6 cellular contexts compared by ENCODE assay signal in the genomic region with DNA sequence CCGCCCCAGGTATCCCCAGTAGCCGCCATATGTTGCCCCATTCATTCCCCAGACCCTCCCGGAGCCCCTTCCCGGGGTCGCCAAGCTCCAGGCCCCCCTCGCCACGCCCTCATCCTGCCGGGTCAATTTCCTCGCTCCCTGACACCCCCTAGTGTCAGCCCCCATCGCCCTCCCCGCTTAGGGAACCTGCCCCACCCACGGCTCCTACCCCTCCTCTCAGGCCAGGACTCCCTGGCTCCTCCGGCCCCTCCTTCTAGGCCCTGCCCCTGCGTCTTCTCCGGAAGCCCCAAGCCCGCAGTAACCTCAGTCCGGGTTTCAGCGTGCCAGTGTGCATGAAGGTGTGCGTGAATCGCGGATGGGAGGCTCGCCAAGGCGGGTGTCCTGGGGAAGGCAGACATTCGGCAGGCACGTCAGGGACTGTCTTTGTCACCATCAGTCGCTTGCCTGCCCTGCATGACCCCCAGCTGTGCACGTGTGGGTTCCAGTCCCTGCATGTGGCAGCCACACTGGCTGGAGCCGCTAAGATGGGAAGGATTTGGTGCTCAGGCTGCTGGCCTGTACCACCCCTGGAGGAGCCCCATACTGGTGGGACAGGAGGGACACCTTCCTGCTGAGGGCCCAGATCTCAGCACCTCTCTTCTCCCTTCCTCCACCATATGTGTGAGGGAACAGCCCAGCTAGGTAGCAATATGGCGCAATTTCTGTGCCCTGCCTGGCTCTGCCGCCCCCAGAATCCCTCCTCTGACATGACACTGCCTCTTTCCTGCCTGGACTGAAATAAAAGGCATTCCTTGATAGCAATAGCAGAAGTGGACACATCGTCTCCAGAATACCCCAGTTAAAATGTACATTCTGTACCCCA.
DNase-seq lines count a peak whose midpoint lies in the region; ATAC-seq lines count a peak whose summit lies in the region.

No MANE protein-coding gene starts in this region.

- no peak overlapping the region for H3K27ac ChIP-seq in mucosa of rectum (ENCODE audit: low read depth in 2 of 2, low read length in 2 of 2)

- DNase-seq in HCEC 1CT (no peak), GOT3 (lab: John Stamatoyannopoulos, UW) (no peak)

- H3K36me3 Mint-ChIP-seq in activated naive CD8-positive, alpha-beta T cell, result peaks cover 4% of the 10 kb centered on the region

- no peaks in the 10 kb centered on the region for H3K9me3 Mint-ChIP-seq in activated naive CD8-positive, alpha-beta T cell (ENCODE audit: low read depth)

- peaks cover 13% of the 10 kb centered on the region for H3K4me1 Mint-ChIP-seq in activated naive CD8-positive, alpha-beta T cell (ENCODE audit: low read depth)

- no peak overlapping the region for H3K9ac ChIP-seq in mucosa of rectum (ENCODE audit: low read depth in 1 of 2, low read length in 2 of 2)

- H3K9me3 ChIP-seq in mucosa of rectum (ENCODE audit: control insufficient read depth in 2 of 2, low read length in 2 of 2), result no peaks in the 10 kb centered on the region

- no peaks in the 10 kb centered on the region for H3K27me3 ChIP-seq in mucosa of rectum (ENCODE audit: control insufficient read depth in 2 of 2, insufficient read depth in 2 of 2, low read length in 2 of 2)

- H3K4me3 Mint-ChIP-seq in activated naive CD8-positive, alpha-beta T cell, result peak overlapping the region; percentile 83

- H3K27me3 Mint-ChIP-seq in activated naive CD8-positive, alpha-beta T cell, result no peaks in the 10 kb centered on the region

- H3K36me3 ChIP-seq in mucosa of rectum (ENCODE audit: control insufficient read depth in 2 of 2, insufficient read depth in 2 of 2, low read length in 2 of 2), result peaks cover 27 to 30% of the 10 kb centered on the region in 2 donors

- H3K4me3 ChIP-seq in GM08714 (ENCODE audit: low read length), result peak overlapping the region; percentile 72
- peak overlapping the region; percentile 24 to 44 for H3K4me3 ChIP-seq in mucosa of rectum (ENCODE audit: low read length in 2 of 2)

- no peak overlapping the region for H3K27ac Mint-ChIP-seq in activated naive CD8-positive, alpha-beta T cell

- H3K4me1 ChIP-seq in mucosa of rectum (ENCODE audit: control insufficient read depth in 2 of 2, insufficient read depth in 2 of 2, low read length in 2 of 2), result peaks cover 30 to 32% of the 10 kb centered on the region in 2 donors

- peak; percentile 37 for ATAC-seq in HG03175 (IDR thresholded peaks at IDR 0.05; ENCODE audit: unreplicated experiment)
